In the genomic region with DNA sequence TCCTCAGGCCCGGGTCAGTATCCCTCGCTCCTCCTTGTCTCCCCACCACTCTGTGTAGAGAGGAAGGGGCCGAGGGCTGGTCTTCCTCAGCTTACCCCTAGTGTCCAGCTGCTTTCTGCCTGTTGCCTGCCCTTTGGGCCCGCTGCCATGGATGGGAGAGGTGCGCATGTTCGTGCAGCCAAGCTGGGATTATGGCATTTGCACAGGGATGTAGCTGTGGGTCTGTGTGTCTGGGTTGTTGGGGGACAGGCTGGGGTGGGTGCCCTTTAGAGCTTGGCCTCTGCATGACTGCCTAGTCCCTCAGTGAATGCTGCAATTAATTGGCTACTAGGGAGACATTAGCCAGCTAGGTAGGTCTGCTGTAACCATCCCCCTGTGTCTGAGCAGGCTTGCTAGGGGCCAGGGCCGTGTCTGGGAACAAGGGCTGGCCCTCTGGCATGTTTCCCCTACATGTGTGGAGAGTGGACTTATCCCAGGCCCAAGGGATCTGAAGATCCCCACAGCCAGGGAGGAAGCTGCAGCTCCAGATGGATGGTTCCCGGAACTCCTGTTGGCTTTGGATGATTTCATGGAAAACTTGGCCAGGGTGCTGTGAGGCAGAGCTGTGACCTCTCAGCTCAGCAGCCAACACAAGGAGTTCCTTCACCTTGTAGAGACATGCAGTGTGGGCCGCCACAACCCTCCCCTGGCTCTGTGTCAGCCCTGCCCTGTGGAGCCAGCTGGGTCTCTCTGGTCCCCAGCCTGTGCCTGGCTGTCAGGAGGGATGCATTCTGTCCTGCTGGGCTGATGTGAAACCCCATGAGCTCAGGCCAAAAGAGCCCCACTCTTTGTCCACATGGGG, we compare ENCODE assay signal across 14 cellular contexts.
DNase-seq lines count a peak whose midpoint lies in the region; ATAC-seq, FAIRE-seq and TF ChIP-seq lines count a peak whose summit lies in the region.
"Had no signal": no experiment of that assay in that cellular context is flagged by ENCODE, and none has a peak within 500 bp of the region (broad histone marks: within the 10 kb centered on the region; RNA-seq: fewer than 3 reads in every experiment).

No MANE protein-coding gene starts in this region.

- intact Hi-C loops in K562 (cut with micrococcal nuclease) (no loop called here), Right ventricle myocardium inferior (cut with DNase I) (no loop called here), posterior vena cava (cut with DNase I) (no loop called here)

- no peaks in the 10 kb centered on the region for H3K9me3 ChIP-seq in HEK293 (ENCODE audit: control insufficient read depth, insufficient read depth, low read depth, low read length)
- H3K9me3 ChIP-seq in K562 (replicated peaks; ENCODE audit: control insufficient read depth, insufficient read depth, low read depth, low read length): no peaks in the 10 kb centered on the region

- DNase-seq in K562 (ENCODE audit: extremely low read depth in 1 of 4, low spot score in 3 of 4) (no peak), Right ventricle myocardium inferior (ENCODE audit: missing footprints) (no peak), posterior vena cava (ENCODE audit: low spot score) (peak; percentile 78), NAMALWA (ENCODE audit: low spot score) (no peak), SHP77 (lab: John Stamatoyannopoulos, UW) (no peak)
- DNase-seq: activated T-cell treated with anti-CD3 and anti-CD28 coated beads, Interleukin-2, amount 50 U/mL, for 72 hours; AML-193; anterior cingulate cortex; DMS79; Karpas-422; NCI-H524 treated with DMSO at 0.1 percent for 48 hours had no signal

- no peak overlapping the region for H3K4me2 ChIP-seq in K562 (ENCODE audit: insufficient read depth, low read length)

- H3K4me3 ChIP-seq in HEK293 (ENCODE audit: low read depth, low read length): no peak overlapping the region
- H3K4me3 ChIP-seq in K562: no peak overlapping the region

- peaks cover 7% of the 10 kb centered on the region; the same call in 1 of the 2 replicates for H4K20me1 ChIP-seq in K562 (replicated peaks; ENCODE audit: control insufficient read depth, insufficient read depth, low read length)

- TF ChIP-seq POLR2A in K562 (conservative IDR thresholded peaks at IDR 0.05): no peak

- H3K9me1 ChIP-seq in K562 (ENCODE audit: control insufficient read depth, insufficient read depth, low read length): no peaks in the 10 kb centered on the region

- no TSS peak for BruUV-seq in K562 (replicated peaks; lab: Mats Ljungman, UMichigan)

- no peak for TF ChIP-seq EP300 in K562 (IDR thresholded peaks at IDR 0.05; ENCODE audit: low read length)

- CTCF ChIA-PET in HEK293 (lab: Yijun Ruan, JAX) (interaction anchor here (1.0 kb wide), 1 partner anchor 27 kb away, joined by 3 read pairs; no protein-coding TSS in a partner anchor), K562 (lab: Yijun Ruan, JAX; ENCODE audit: low intra/inter-chr PET ratio) (no interaction called here)

- peak; percentile 29; the same call in 2 of the 3 replicates for ATAC-seq in K562
- peak; percentile 45 for ATAC-seq in Right ventricle myocardium inferior
- ATAC-seq in HG02678 (IDR thresholded peaks at IDR 0.05; ENCODE audit: unreplicated experiment): no peak
- no peak for ATAC-seq in GM19395 (IDR thresholded peaks at IDR 0.05; ENCODE audit: unreplicated experiment)
- ATAC-seq: activated T-cell treated with anti-CD3 and anti-CD28 coated beads, Interleukin-2, amount 50 U/mL, for 72 hours had no signal

- peaks cover 6 to 19% of the 10 kb centered on the region in 2 experiments; a peak in 4 of 5 replicates for H3K27me3 ChIP-seq in K562 (ENCODE audit: control insufficient read depth in 2 of 2, insufficient read depth in 2 of 2, low read length in 2 of 2)

- H2AFZ ChIP-seq in K562 (ENCODE audit: low read depth, low read length): no peak overlapping the region

- TF ChIP-seq CTCF in HEK293 (tag by site-specific recombination; IDR thresholded peaks at IDR 0.05) (no peak), K562 (IDR thresholded peaks at IDR 0.05 in 2 of 3, conservative IDR thresholded peaks at IDR 0.05 in 1 of 3; ENCODE audit: insufficient read depth in 2 of 3, low read depth in 1 of 3, low read length in 3 of 3) (no peak)

- no peak overlapping the region for H3K9ac ChIP-seq in K562 (ENCODE audit: insufficient read depth in 1 of 2, low read depth in 2 of 2, low read length in 2 of 2)

- no peak for FAIRE-seq in K562 (lab: Jason Lieb, UNC)

- in situ Hi-C loops in K562 (cut with MboI): no loop called here

- no peak for TF ChIP-seq RAD21 in K562 (CRISPR knock-in tag; conservative IDR thresholded peaks at IDR 0.05 in 1 of 2, IDR thresholded peaks at IDR 0.05 in 1 of 2)

- H3K27ac ChIP-seq in HEK293 (ENCODE audit: extremely low read depth, low read depth, low read length) (no peak overlapping the region), K562 (ENCODE audit: extremely low read depth, low read depth, low read length) (no peak overlapping the region)

- H3K36me3 ChIP-seq in HEK293 (ENCODE audit: control insufficient read depth in 2 of 2, insufficient read depth in 1 of 2, low read length in 2 of 2) (no peaks in the 10 kb centered on the region), K562 (ENCODE audit: control insufficient read depth, insufficient read depth, low read length) (no peaks in the 10 kb centered on the region)

- peaks cover 5% of the 10 kb centered on the region; the same call in 1 of the 2 replicates for H3K4me1 ChIP-seq in HEK293 (ENCODE audit: control insufficient read depth, insufficient read depth, low read length)
- H3K4me1 ChIP-seq in K562 (replicated peaks in 1 of 2; ENCODE audit: control insufficient read depth in 2 of 2, insufficient read depth in 2 of 2, low read length in 2 of 2): peaks cover 4% of the 10 kb centered on the region in 2 experiments; a peak in 2 of 5 replicates

- POLR2A ChIA-PET in HEK293 (lab: Yijun Ruan, JAX): no interaction called here
- POLR2A ChIA-PET in K562 (lab: Yijun Ruan, JAX): interaction anchor here (0.8 to 1.4 kb wide), 5 partner anchors 8 to 35 kb away, joined by 3 to 5 read pairs (median 3); no protein-coding TSS in a partner anchor

- H3K79me2 ChIP-seq in K562 (ENCODE audit: control insufficient read depth, insufficient read depth, low read length): no peaks in the 10 kb centered on the region

- 14% methylated on average over 9 of the region's 9 CpGs for WGBS in K562 (ENCODE audit: insufficient coverage, low coverage, missing lambda C conversion rate)

TF ChIP-seq in HEK293, 187 proteins besides CTCF, POLR2A, EP300 and RAD21:
- TF ChIP-seq ZIC2 (tag by site-specific recombination; IDR thresholded peaks at IDR 0.05) (peak; percentile 79), ZSCAN16 (tag by site-specific recombination; IDR thresholded peaks at IDR 0.05) (no peak)
- TF ChIP-seq, protein P1, sequence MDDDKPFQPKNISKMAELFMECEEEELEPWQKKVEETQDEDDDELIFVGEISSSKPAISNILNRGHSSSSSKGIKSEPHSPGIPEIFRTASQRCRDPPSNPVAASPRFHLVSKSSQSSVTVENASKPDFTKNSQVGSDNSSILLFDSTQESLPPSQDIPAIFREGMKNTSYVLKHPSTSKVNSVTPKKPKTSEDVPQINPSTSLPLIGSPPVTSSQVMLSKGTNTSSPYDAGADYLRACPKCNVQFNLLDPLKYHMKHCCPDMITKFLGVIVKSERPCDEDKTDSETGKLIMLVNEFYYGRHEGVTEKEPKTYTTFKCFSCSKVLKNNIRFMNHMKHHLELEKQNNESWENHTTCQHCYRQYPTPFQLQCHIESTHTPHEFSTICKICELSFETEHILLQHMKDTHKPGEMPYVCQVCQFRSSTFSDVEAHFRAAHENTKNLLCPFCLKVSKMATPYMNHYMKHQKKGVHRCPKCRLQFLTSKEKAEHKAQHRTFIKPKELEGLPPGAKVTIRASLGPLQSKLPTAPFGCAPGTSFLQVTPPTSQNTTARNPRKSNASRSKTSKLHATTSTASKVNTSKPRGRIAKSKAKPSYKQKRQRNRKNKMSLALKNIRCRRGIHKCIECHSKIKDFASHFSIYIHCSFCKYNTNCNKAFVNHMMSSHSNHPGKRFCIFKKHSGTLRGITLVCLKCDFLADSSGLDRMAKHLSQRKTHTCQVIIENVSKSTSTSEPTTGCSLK (tag by site-specific recombination; IDR thresholded peaks at IDR 0.05): no peak

TF ChIP-seq in K562, 482 proteins besides CTCF, POLR2A, EP300 and RAD21 (continues in another document):
- TF ChIP-seq NRF1 (conservative IDR thresholded peaks at IDR 0.05 in 1 of 2, IDR thresholded peaks at IDR 0.05 in 1 of 2) (no peak), NR3C1 (CRISPR knock-in tag; IDR thresholded peaks at IDR 0.05) (no peak), ZNF79 (CRISPR knock-in tag; IDR thresholded peaks at IDR 0.05; ENCODE audit: low read depth) (no peak), ZNF699 (CRISPR knock-in tag; IDR thresholded peaks at IDR 0.05; ENCODE audit: insufficient replicate concordance) (no peak)
- TF ChIP-seq, protein P2, sequence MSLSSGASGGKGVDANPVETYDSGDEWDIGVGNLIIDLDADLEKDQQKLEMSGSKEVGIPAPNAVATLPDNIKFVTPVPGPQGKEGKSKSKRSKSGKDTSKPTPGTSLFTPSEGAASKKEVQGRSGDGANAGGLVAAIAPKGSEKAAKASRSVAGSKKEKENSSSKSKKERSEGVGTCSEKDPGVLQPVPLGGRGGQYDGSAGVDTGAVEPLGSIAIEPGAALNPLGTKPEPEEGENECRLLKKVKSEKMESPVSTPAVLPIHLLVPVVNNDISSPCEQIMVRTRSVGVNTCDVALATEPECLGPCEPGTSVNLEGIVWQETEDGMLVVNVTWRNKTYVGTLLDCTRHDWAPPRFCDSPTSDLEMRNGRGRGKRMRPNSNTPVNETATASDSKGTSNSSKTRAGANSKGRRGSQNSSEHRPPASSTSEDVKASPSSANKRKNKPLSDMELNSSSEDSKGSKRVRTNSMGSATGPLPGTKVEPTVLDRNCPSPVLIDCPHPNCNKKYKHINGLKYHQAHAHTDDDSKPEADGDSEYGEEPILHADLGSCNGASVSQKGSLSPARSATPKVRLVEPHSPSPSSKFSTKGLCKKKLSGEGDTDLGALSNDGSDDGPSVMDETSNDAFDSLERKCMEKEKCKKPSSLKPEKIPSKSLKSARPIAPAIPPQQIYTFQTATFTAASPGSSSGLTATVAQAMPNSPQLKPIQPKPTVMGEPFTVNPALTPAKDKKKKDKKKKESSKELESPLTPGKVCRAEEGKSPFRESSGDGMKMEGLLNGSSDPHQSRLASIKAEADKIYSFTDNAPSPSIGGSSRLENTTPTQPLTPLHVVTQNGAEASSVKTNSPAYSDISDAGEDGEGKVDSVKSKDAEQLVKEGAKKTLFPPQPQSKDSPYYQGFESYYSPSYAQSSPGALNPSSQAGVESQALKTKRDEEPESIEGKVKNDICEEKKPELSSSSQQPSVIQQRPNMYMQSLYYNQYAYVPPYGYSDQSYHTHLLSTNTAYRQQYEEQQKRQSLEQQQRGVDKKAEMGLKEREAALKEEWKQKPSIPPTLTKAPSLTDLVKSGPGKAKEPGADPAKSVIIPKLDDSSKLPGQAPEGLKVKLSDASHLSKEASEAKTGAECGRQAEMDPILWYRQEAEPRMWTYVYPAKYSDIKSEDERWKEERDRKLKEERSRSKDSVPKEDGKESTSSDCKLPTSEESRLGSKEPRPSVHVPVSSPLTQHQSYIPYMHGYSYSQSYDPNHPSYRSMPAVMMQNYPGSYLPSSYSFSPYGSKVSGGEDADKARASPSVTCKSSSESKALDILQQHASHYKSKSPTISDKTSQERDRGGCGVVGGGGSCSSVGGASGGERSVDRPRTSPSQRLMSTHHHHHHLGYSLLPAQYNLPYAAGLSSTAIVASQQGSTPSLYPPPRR (CRISPR knock-in tag; IDR thresholded peaks at IDR 0.05; ENCODE audit: borderline replicate concordance): no peak

Comparison
In these comparisons a context has a peak if more than half of its experiments do, and no peak if none do; other contexts are left out.
1. ATAC-seq: peak in K562 (single experiment) and Right ventricle myocardium inferior (single experiment); none in HG02678 (single experiment) and GM19395 (single experiment).